ENCODE assay signal across 24 cellular contexts in the genomic region with DNA sequence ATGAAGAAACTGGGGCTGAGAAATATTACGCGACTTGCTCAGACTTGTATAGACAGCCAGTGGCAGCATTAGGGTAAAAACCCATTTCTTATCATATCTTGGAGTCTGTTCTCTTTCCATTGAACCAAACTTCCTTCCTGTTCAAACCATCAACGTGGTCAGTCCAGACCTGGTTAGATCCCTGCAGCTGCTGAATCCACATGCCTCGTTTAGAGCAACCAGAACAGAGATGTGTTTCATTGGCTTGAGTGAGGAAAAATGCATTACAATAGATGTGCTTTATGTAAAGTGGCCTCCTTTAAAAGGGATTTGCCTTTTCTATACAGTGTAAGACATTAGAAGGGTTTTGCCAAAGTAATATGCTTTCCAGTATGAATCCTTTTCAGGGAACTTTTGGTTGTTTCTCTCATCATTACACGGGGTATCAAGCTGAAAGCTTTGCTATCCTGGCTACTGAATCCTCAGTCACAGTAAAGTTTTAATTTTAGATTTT.
"Had no signal": no experiment of that assay in that cellular context is flagged by ENCODE, and none has a peak within 500 bp of the region (broad histone marks: within the 10 kb centered on the region; RNA-seq: fewer than 3 reads in every experiment).

No MANE protein-coding gene starts in this region.

- ATAC-seq: effector memory CD8-positive, alpha-beta T cell; gastroesophageal sphincter; left cardiac atrium; lower lobe of right lung; stimulated activated naive B cell treated with anti-CD40 and anti-IgM and Interleukin-4, amounts not matched to agents 10 μg/mL and 1 μg/mL and 100 μg/mL, for 72 hours; stimulated activated naive CD8-positive, alpha-beta T cell treated with anti-CD3 and anti-CD28 coated beads, Interleukin-15, amount 100 ng/mL, for 72 hours had no signal

- H3K9me3 ChIP-seq: esophagus squamous epithelium, gastroesophageal sphincter, left ventricle myocardium inferior, lower lobe of right lung, neutrophil, sigmoid colon, thoracic aorta had no signal

- H3K4me3 Mint-ChIP-seq: effector memory CD8-positive, alpha-beta T cell; immature natural killer cell; naive B cell; nephron; stimulated activated naive B cell treated with anti-CD40 and anti-IgM and Interleukin-4, amounts not matched to agents 10 μg/mL and 1 μg/mL and 100 μg/mL, for 72 hours; stimulated activated naive CD8-positive, alpha-beta T cell treated with anti-CD3 and anti-CD28 coated beads, Interleukin-15, amount 100 ng/mL, for 72 hours had no signal

- H3K27me3 ChIP-seq: esophagus squamous epithelium, gastroesophageal sphincter, neutrophil, sigmoid colon had no signal

- H3K36me3 ChIP-seq: esophagus squamous epithelium, gastroesophageal sphincter, left ventricle myocardium inferior, lower lobe of right lung, neutrophil, sigmoid colon, thoracic aorta had no signal

- H3K4me1 ChIP-seq: esophagus squamous epithelium, gastroesophageal sphincter, left ventricle myocardium inferior, lower lobe of right lung, sigmoid colon had no signal

- DNase-seq: effector memory CD8-positive, alpha-beta T cell; esophagus squamous epithelium; foreskin fibroblast; glutamatergic neuron; immature natural killer cell; kidney; left cardiac atrium; left ventricle myocardium inferior; lower lobe of right lung; mesenchymal stem cell; naive B cell; posterior cingulate gyrus; sigmoid colon; stimulated activated CD4-positive, alpha-beta T cell treated with anti-CD3 and anti-CD28 coated beads, Interleukin-2, amount 100 ng/mL, for 24 hours; stimulated activated CD4-positive, alpha-beta T cell treated with anti-CD3 and anti-CD28 coated beads, Interleukin-4, amount 100 ng/mL, for 4 hours; stimulated activated naive B cell treated with anti-CD40 and anti-IgM and Interleukin-4, amounts not matched to agents 10 μg/mL and 1 μg/mL and 100 μg/mL, for 72 hours; stimulated activated naive CD8-positive, alpha-beta T cell treated with anti-CD3 and anti-CD28 coated beads, Interleukin-15, amount 100 ng/mL, for 72 hours; substantia nigra; trophoblast cell had no signal

- H3K27ac Mint-ChIP-seq: effector memory CD8-positive, alpha-beta T cell; immature natural killer cell; naive B cell; stimulated activated naive B cell treated with anti-CD40 and anti-IgM and Interleukin-4, amounts not matched to agents 10 μg/mL and 1 μg/mL and 100 μg/mL, for 72 hours; stimulated activated naive CD8-positive, alpha-beta T cell treated with anti-CD3 and anti-CD28 coated beads, Interleukin-15, amount 100 ng/mL, for 72 hours had no signal

- H3K27me3 Mint-ChIP-seq: effector memory CD8-positive, alpha-beta T cell; stimulated activated naive B cell treated with anti-CD40 and anti-IgM and Interleukin-4, amounts not matched to agents 10 μg/mL and 1 μg/mL and 100 μg/mL, for 72 hours; stimulated activated naive CD8-positive, alpha-beta T cell treated with anti-CD3 and anti-CD28 coated beads, Interleukin-15, amount 100 ng/mL, for 72 hours had no signal

- H3K36me3 Mint-ChIP-seq: immature natural killer cell; naive B cell; stimulated activated naive B cell treated with anti-CD40 and anti-IgM and Interleukin-4, amounts not matched to agents 10 μg/mL and 1 μg/mL and 100 μg/mL, for 72 hours had no signal

- H3K4me3 ChIP-seq: esophagus squamous epithelium, gastroesophageal sphincter, left ventricle myocardium inferior, lower lobe of right lung, sigmoid colon, skin epidermis, thoracic aorta had no signal

- H3K4me1 Mint-ChIP-seq: immature natural killer cell; naive B cell; stimulated activated naive B cell treated with anti-CD40 and anti-IgM and Interleukin-4, amounts not matched to agents 10 μg/mL and 1 μg/mL and 100 μg/mL, for 72 hours; stimulated activated naive CD8-positive, alpha-beta T cell treated with anti-CD3 and anti-CD28 coated beads, Interleukin-15, amount 100 ng/mL, for 72 hours had no signal

- H3K27ac ChIP-seq: esophagus squamous epithelium, gastroesophageal sphincter, left ventricle myocardium inferior, lower lobe of right lung, neutrophil, sigmoid colon, skin epidermis, thoracic aorta had no signal

- H3K9me3 Mint-ChIP-seq: effector memory CD8-positive, alpha-beta T cell; naive B cell; stimulated activated naive B cell treated with anti-CD40 and anti-IgM and Interleukin-4, amounts not matched to agents 10 μg/mL and 1 μg/mL and 100 μg/mL, for 72 hours had no signal
